10 cellular contexts compared by ENCODE assay signal in genomic region chr19:10252707-10253106, GRCh38. TPM values are rescaled to one million over a fixed set of nuclear protein-coding genes. Genes with fewer than 3 reads are reported as not detected.
DNase-seq lines count a peak whose midpoint lies in the region; ATAC-seq, FAIRE-seq and TF ChIP-seq lines count a peak whose summit lies in the region.
"Had no signal": no experiment of that assay in that cellular context is flagged by ENCODE, and none has a peak within 500 bp of the region (broad histone marks: within the 10 kb centered on the region; RNA-seq: fewer than 3 reads in every experiment).

No MANE protein-coding gene starts in this region.

- peaks cover 8% of the 10 kb centered on the region for H3K36me3 Mint-ChIP-seq in natural killer cell

- H3K9me3 Mint-ChIP-seq in natural killer cell = no peaks in the 10 kb centered on the region

- no peaks in the 10 kb centered on the region for H3K27me3 Mint-ChIP-seq in natural killer cell (ENCODE audit: low read depth in 2 of 2)

- H3K4me3 ChIP-seq in AG04450 (ENCODE audit: low read depth, low read length) (peak overlapping the region; percentile 99), coronary artery (peak overlapping the region; percentile 89)

- peaks cover 4% of the 10 kb centered on the region for H3K4me1 ChIP-seq in foreskin keratinocyte

- H3K27ac ChIP-seq in AG04450 (ENCODE audit: low read depth, low read length) (peak overlapping the region; percentile 39), KOPT-K1 (ENCODE audit: low read depth, low read length, poor library complexity, severe bottlenecking) (peak overlapping the region; percentile 81), coronary artery (peak overlapping the region in 1 of 2 donors; percentile 86), foreskin keratinocyte (no peak overlapping the region)

- TF ChIP-seq CTCF in AG04450 (IDR thresholded peaks at IDR 0.05; ENCODE audit: low read depth, low read length) (no peak), coronary artery (IDR thresholded peaks at IDR 0.05) (no peak), natural killer cell (IDR thresholded peaks at IDR 0.05) (no peak), foreskin keratinocyte (conservative IDR thresholded peaks at IDR 0.05) (no peak)

- ATAC-seq in natural killer cell (no peak), foreskin keratinocyte (no peak)

- POLR2A ChIA-PET in AG04450 (lab: Yijun Ruan, JAX) = no interaction called here

- intact Hi-C loops in natural killer cell (cut with micrococcal nuclease) = loop anchor here (5.0 kb wide), 1 partner anchor 135 kb away; the partner anchor contains the start of gene EIF3G

- no peaks in the 10 kb centered on the region for H3K27me3 ChIP-seq in AG04450 (ENCODE audit: control insufficient read depth, insufficient read depth, low read length)
- H3K27me3 ChIP-seq in foreskin keratinocyte = no peaks in the 10 kb centered on the region

- peak overlapping the region; percentile 90 to 93 for H3K27ac Mint-ChIP-seq in natural killer cell

- H3K36me3 ChIP-seq in KOPT-K1 (ENCODE audit: insufficient read depth, low read length) = peaks cover 43% of the 10 kb centered on the region

- no peak for DNase-seq in AG04450 (ENCODE audit: low read depth, low spot score)
- DNase-seq in coronary artery (ENCODE audit: low spot score) = no peak
- DNase-seq in natural killer cell = no peak
- DNase-seq in urothelium cell line (ENCODE audit: low spot score) = no peak
- no peak for DNase-seq in SIG-M5 (lab: John Stamatoyannopoulos, UW)
- DNase-seq in foreskin keratinocyte = no peak
- DNase-seq in globus pallidus (ENCODE audit: low spot score) = no peak

- H3K9me3 ChIP-seq in AG04450 (ENCODE audit: control insufficient read depth, insufficient read depth, low read length) (peaks cover 5% of the 10 kb centered on the region; the same call in 1 of the 2 replicates), KOPT-K1 (ENCODE audit: insufficient read depth, low read length, poor library complexity, severe bottlenecking) (no peaks in the 10 kb centered on the region)

- CTCF ChIA-PET in AG04450 (lab: Charles Lee) = interaction anchor here (0.6 kb wide), 2 partner anchors 102 to 154 kb away, joined by 3 to 4 read pairs; no protein-coding TSS in a partner anchor

- H3K4me1 Mint-ChIP-seq in natural killer cell = peaks cover 0 to 33% of the 10 kb centered on the region in 2 donors

- no peak for FAIRE-seq in urothelium cell line (lab: Jason Lieb, UNC)
- FAIRE-seq: endometrium had no signal

- peak overlapping the region; percentile 95 for H3K4me3 Mint-ChIP-seq in natural killer cell

RNA-seq across cellular contexts. Expression of gene MRPL4, which starts 0.7 kb away (rescaled TPM):
- 28.5 and 41.4 TPM in 2 replicates for polyA plus RNA-seq in AG04450 (2011; rRNA removed)
- 14.1 and 20.6 TPM in 2 replicates for polyA minus RNA-seq in AG04450 (2011; rRNA and poly(A)+ RNA removed)
- total RNA-seq in natural killer cell = 10 to 100 TPM; 34.5 to 41.6 (median 40.2) TPM
- total RNA-seq in foreskin keratinocyte = 80.3 and 94.6 TPM in 2 replicates
- polyA plus RNA-seq in foreskin keratinocyte = 123 and 127 TPM in 2 replicates

RNA-seq across cellular contexts. Expression of gene ICAM1, which starts 18.2 kb away (rescaled TPM):
- polyA plus RNA-seq in AG04450 (2011; rRNA removed) = 40.4 and 57.0 TPM in 2 replicates
- 35.9 and 50.3 TPM in 2 replicates for polyA minus RNA-seq in AG04450 (2011; rRNA and poly(A)+ RNA removed)
- 10 to 100 TPM; 33.1 to 73.7 (median 56.5) TPM for total RNA-seq in natural killer cell
- 0.71 and 1.7 TPM in 2 replicates for total RNA-seq in foreskin keratinocyte
- 0.56 and 1.3 TPM in 2 replicates for polyA plus RNA-seq in foreskin keratinocyte

RNA-seq across cellular contexts. Expression of gene S1PR2, which starts 21.6 kb away (rescaled TPM):
- polyA plus RNA-seq in AG04450 (2011; rRNA removed) = 19.7 and 25.1 TPM in 2 replicates
- 78.7 and 106 TPM in 2 replicates for polyA minus RNA-seq in AG04450 (2011; rRNA and poly(A)+ RNA removed)
- total RNA-seq in natural killer cell = 10 to 100 TPM in 1 of 3 donors, 1 to 10 TPM in 2; 6.8 to 12.6 (median 9.5) TPM
- total RNA-seq in foreskin keratinocyte = 3.4 and 4.7 TPM in 2 replicates
- 2.2 and 2.5 TPM in 2 replicates for polyA plus RNA-seq in foreskin keratinocyte

RNA-seq across cellular contexts. Expression of gene ICAM4, which starts 34.0 kb away (rescaled TPM):
- polyA plus RNA-seq in AG04450 (2011; rRNA removed) (2.5 and 3.3 TPM in 2 replicates), foreskin keratinocyte (0.51 and 1.8 TPM in 2 replicates)
- 0.61 and 1.6 TPM in 2 replicates for polyA minus RNA-seq in AG04450 (2011; rRNA and poly(A)+ RNA removed)
- total RNA-seq in natural killer cell (1 to 10 TPM; 1.3 to 3.6 (median 3.0) TPM), foreskin keratinocyte (0.49 and 0.71 TPM in 2 replicates)
- total RNA-seq: LHCN-M2 had no signal

RNA-seq across cellular contexts. Expression of gene ICAM5, which starts 37.0 kb away (rescaled TPM):
- 3.8 and 5.3 TPM in 2 replicates for polyA plus RNA-seq in AG04450 (2011; rRNA removed)
- 1.0 and 1.1 TPM in 2 replicates for polyA minus RNA-seq in AG04450 (2011; rRNA and poly(A)+ RNA removed)
- 1 to 10 TPM; 1.1 to 1.6 (median 1.5) TPM for total RNA-seq in natural killer cell
- 2.5 and 3.8 TPM in 2 replicates for total RNA-seq in foreskin keratinocyte
- polyA plus RNA-seq in foreskin keratinocyte = 1.4 and 2.2 TPM in 2 replicates

Comparison
In these comparisons a context has a peak if more than half of its experiments do, and no peak if none do; other contexts are left out.
1. RNA of gene ICAM1, which starts 18.2 kb away (total RNA-seq): 33.1 to 73.7 TPM in natural killer cell; 0.71 to 1.7 TPM in foreskin keratinocyte; every median in the first group is over 10 times any median in the second.